ENCODE assay signal across 17 cellular contexts in genomic region chr5:106658150-106658549, GRCh38.
DNase-seq lines count a peak whose midpoint lies in the region; ATAC-seq, FAIRE-seq and TF ChIP-seq lines count a peak whose summit lies in the region.
"Had no signal": no experiment of that assay in that cellular context is flagged by ENCODE, and none has a peak within 500 bp of the region (broad histone marks: within the 10 kb centered on the region; RNA-seq: fewer than 3 reads in every experiment).

No MANE protein-coding gene starts in this region.

- H3K9ac ChIP-seq in keratinocyte (ENCODE audit: control insufficient read depth, extremely low read depth, insufficient read depth, low read length) = no peak overlapping the region
- H3K9ac ChIP-seq: BLaER1 had no signal

- no peak for FAIRE-seq in bronchial epithelial cell (lab: Jason Lieb, UNC)
- FAIRE-seq in keratinocyte (lab: Jason Lieb, UNC) = peak; percentile 13
- FAIRE-seq: H1 had no signal

- no peak overlapping the region for H3K4me2 ChIP-seq in keratinocyte (ENCODE audit: control insufficient read depth, extremely low read depth, insufficient read depth, low read depth, low read length)
- H3K4me2 ChIP-seq: BLaER1 had no signal

- ATAC-seq in omental fat pad (ENCODE audit: low FRiP score) = no peak

- dilution Hi-C loops in keratinocyte (cut with MboI; ENCODE audit: extremely low pct_ligation_motif_present, low sequenced_read_pairs) = no loop called here

- H3K27me3 ChIP-seq in bronchial epithelial cell (ENCODE audit: control insufficient read depth, insufficient read depth, low read length) (no peaks in the 10 kb centered on the region), keratinocyte (ENCODE audit: control insufficient read depth, extremely low read depth, insufficient read depth, low read length) (no peaks in the 10 kb centered on the region)
- H3K27me3 ChIP-seq: BLaER1 had no signal

- H3K9me1 ChIP-seq in keratinocyte (ENCODE audit: control insufficient read depth, extremely low read depth, insufficient read depth, low read length) = no peaks in the 10 kb centered on the region

- no peaks in the 10 kb centered on the region for H3K79me2 ChIP-seq in keratinocyte (ENCODE audit: control insufficient read depth, insufficient read depth, low read length)

- TF ChIP-seq CTCF in bronchial epithelial cell (IDR thresholded peaks at IDR 0.05; ENCODE audit: insufficient read depth, low read length, severe bottlenecking) (no peak), keratinocyte (optimal IDR thresholded peaks at IDR 0.05 in 1 of 3, IDR thresholded peaks at IDR 0.05 in 1 of 3, conservative IDR thresholded peaks at IDR 0.05 in 1 of 3; ENCODE audit: extremely low read depth in 1 of 3, insufficient read depth in 2 of 3, low read length in 3 of 3) (no peak), omental fat pad (IDR thresholded peaks at IDR 0.05) (no peak)

- no peaks in the 10 kb centered on the region for H3K36me3 ChIP-seq in bronchial epithelial cell (ENCODE audit: control insufficient read depth, insufficient read depth, low read length)
- H3K36me3 ChIP-seq in keratinocyte (ENCODE audit: control insufficient read depth in 2 of 2, extremely low read depth in 1 of 2, insufficient read depth in 2 of 2, low read length in 2 of 2) = no peaks in the 10 kb centered on the region
- H3K36me3 ChIP-seq: BLaER1, HAP-1 had no signal

- intact Hi-C loops in posterior cingulate gyrus (cut with DNase I) = no loop called here

- peak; percentile 25 for DNase-seq in SIG-M5 treated with dmso at 0.1 percent for 504 hours (lab: John Stamatoyannopoulos, UW; ENCODE audit: unreplicated experiment)
- DNase-seq in SIG-M5 (lab: John Stamatoyannopoulos, UW) = no peak
- DNase-seq in bronchial epithelial cell (ENCODE audit: low read depth) = peak; percentile 84
- no peak for DNase-seq in keratinocyte (ENCODE audit: low read depth, low spot score)
- no peak for DNase-seq in posterior cingulate gyrus
- no peak for DNase-seq in COR-L47 (lab: John Stamatoyannopoulos, UW)
- DNase-seq in omental fat pad (ENCODE audit: low spot score) = no peak
- DNase-seq: 8988T; AML-193; CD8-positive, alpha-beta memory T cell; DMS53; GF-D8; IMR-90 had no signal

- no peak overlapping the region for H3K4me3 ChIP-seq in bronchial epithelial cell (ENCODE audit: low read depth, low read length)
- no peak overlapping the region for H3K4me3 ChIP-seq in keratinocyte (ENCODE audit: control insufficient read depth in 2 of 3, extremely low read depth in 1 of 3, insufficient read depth in 2 of 3, low read depth in 1 of 3, low read length in 3 of 3)
- H3K4me3 ChIP-seq: BLaER1, HAP-1 had no signal

- H3K27ac ChIP-seq in keratinocyte (ENCODE audit: control insufficient read depth, insufficient read depth, low read length) = no peak overlapping the region
- H3K27ac ChIP-seq: BLaER1, HL-60 had no signal

- H4K20me1 ChIP-seq in keratinocyte (ENCODE audit: control insufficient read depth, extremely low read depth, insufficient read depth, low read length) = no peaks in the 10 kb centered on the region
- H4K20me1 ChIP-seq: BLaER1 had no signal

- H2AFZ ChIP-seq in keratinocyte (ENCODE audit: control insufficient read depth, low read length) = no peak overlapping the region

- no peaks in the 10 kb centered on the region for H3K9me3 ChIP-seq in keratinocyte (ENCODE audit: control insufficient read depth, low read depth, low read length)

- H3K4me1 ChIP-seq in keratinocyte (ENCODE audit: control insufficient read depth, extremely low read depth, insufficient read depth, low read length) = no peaks in the 10 kb centered on the region
- H3K4me1 ChIP-seq: BLaER1 had no signal

Comparison
In these comparisons a context has a peak if more than half of its experiments do, and no peak if none do; other contexts are left out.
1. DNase-seq: peak in SIG-M5 treated with dmso at 0.1 percent for 504 hours (single experiment) and bronchial epithelial cell (single experiment); none in SIG-M5 (single experiment), keratinocyte (single experiment), posterior cingulate gyrus (0 of 10), COR-L47 (single experiment) and omental fat pad (single experiment).